ENCODE assay signal across 1 cellular context in the genomic region with DNA sequence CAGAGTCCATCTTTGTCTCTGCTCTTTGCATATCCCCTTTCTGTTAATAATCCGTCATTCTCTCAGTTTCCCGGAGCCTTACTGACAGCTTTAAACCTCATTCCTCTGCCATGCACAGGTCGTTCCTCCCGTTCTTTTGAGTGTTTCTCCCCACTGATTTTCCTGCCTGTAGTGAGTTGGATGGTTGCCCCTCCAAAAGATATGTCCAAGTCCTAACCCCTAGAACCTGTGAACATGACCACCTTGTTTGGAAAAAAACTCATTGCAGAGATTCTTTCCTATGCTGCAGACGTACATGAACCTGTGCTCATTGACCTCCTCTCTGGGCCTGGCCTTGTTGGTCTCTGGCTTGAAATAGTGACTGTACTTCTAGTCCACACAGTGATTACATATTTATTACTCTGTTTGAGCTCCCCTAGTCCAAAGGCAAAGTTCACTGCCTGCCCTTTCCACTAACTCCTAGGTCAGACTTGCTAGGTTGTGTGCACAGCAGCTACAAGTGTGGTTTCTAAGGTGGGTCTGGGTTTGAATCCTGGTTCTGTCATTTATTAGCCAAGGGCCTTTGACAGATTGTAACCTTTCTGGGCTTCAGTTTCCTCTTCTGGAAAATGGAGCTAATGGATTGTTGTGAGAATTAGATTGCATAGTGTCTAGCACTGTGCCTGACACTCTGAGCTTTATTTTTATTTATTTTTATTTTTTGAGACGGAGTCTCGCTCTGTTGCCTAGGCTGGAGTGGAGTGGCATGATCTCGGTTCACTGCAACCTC.
TF ChIP-seq lines count a peak whose summit lies in the region.

No MANE protein-coding gene starts in this region.

TF ChIP-seq in IMR-90, 13 proteins besides CTCF, POLR2A, EP300 and RAD21:
- TF ChIP-seq CHD1 (IDR thresholded peaks at IDR 0.05; ENCODE audit: low read depth, low read length), result no peak
